Comparison of ENCODE assay signal across 9 cellular contexts in genomic region chr12:12927211-12928079, GRCh38. TPM values are rescaled to one million over a fixed set of nuclear protein-coding genes. Genes with fewer than 3 reads are reported as not detected.
DNase-seq lines count a peak whose midpoint lies in the region; ATAC-seq and TF ChIP-seq lines count a peak whose summit lies in the region.
"Had no signal": no experiment of that assay in that cellular context is flagged by ENCODE, and none has a peak within 500 bp of the region (broad histone marks: within the 10 kb centered on the region; RNA-seq: fewer than 3 reads in every experiment).

No MANE protein-coding gene starts in this region.

- H3K27ac ChIP-seq in mesodermal cell (ENCODE audit: low read depth, low read length, severe bottlenecking), result peak overlapping the region; percentile 66
- H3K27ac ChIP-seq in upper lobe of left lung, result peak overlapping the region in 3 of 4 donors; percentile 11 to 68 (median 49)
- H3K27ac ChIP-seq: C4-2B had no signal

- 41 to 50% methylated on average over 20 to 21 of the region's 27 CpGs for WGBS in mesodermal cell (ENCODE audit: insufficient coverage in 2 of 2), 2 experiments
- 54 to 60% methylated on average over 16 to 27 of the region's 27 CpGs for WGBS in upper lobe of left lung, 2 donors

- TF ChIP-seq POLR2A in upper lobe of left lung (IDR thresholded peaks at IDR 0.05), result peak in 1 of 4 donors; percentile 67

- DNase-seq in activated gamma-delta T cell treated with Interleukin-2 at 50 U/mL for 16 hours (peak; percentile 24), activated gamma-delta T cell (lab: John Stamatoyannopoulos, UW) (no peak), SW 1271 (lab: John Stamatoyannopoulos, UW) (peak; percentile 78 to 94), dermis microvascular lymphatic vessel endothelial cell (ENCODE audit: low read depth in 2 of 2) (peak; percentile 80 to 84), upper lobe of left lung (peak; percentile 81 to 89), SW480 (ENCODE audit: low spot score) (no peak), SKM-1 (lab: John Stamatoyannopoulos, UW; ENCODE audit: unreplicated experiment) (no peak)

- no peak for TF ChIP-seq EP300 in upper lobe of left lung (IDR thresholded peaks at IDR 0.05)

- H3K4me1 ChIP-seq in mesodermal cell (ENCODE audit: control insufficient read depth, insufficient read depth, low read length, poor library complexity, severe bottlenecking) (peaks cover 15% of the 10 kb centered on the region), upper lobe of left lung (peaks cover 0 to 5% (median 0%) of the 10 kb centered on the region in 4 donors)

- H3K4me3 ChIP-seq in mesodermal cell (ENCODE audit: extremely low read depth, insufficient read depth, low read length, poor library complexity, severe bottlenecking), result peak overlapping the region; percentile 46
- peak overlapping the region in 3 of 4 donors; percentile 11 to 53 (median 41) for H3K4me3 ChIP-seq in upper lobe of left lung

- no peaks in the 10 kb centered on the region for H3K27me3 ChIP-seq in upper lobe of left lung

- H3K36me3 ChIP-seq in mesodermal cell (ENCODE audit: control insufficient read depth, insufficient read depth, low read length), result peaks cover 15% of the 10 kb centered on the region
- H3K36me3 ChIP-seq in upper lobe of left lung, result no peaks in the 10 kb centered on the region

- no peak for TF ChIP-seq CTCF in upper lobe of left lung (IDR thresholded peaks at IDR 0.05)

- peak; percentile 63 to 88 for ATAC-seq in upper lobe of left lung (ENCODE audit: low FRiP score in 2 of 2)

- H3K9me3 ChIP-seq in mesodermal cell (ENCODE audit: control insufficient read depth, low read length) (peaks cover 16% of the 10 kb centered on the region), upper lobe of left lung (no peaks in the 10 kb centered on the region)

RNA-seq across cellular contexts. Expression of gene GPRC5D, which starts 24.5 kb away (rescaled TPM):
- total RNA-seq in dermis microvascular lymphatic vessel endothelial cell (not detected in 2 replicates), upper lobe of left lung (1 to 10 TPM in 1 of 6 donors, under 1 TPM in 1, not detected in 4; 0.66 to 2.1 TPM)
- not detected for polyA plus RNA-seq in mesodermal cell (2013, experiment 1 of 2)
- polyA plus RNA-seq in mesodermal cell (2013, experiment 2 of 2), result not detected

RNA-seq across cellular contexts. Expression of gene GPRC5A, which starts 36.1 kb away (rescaled TPM):
- 0.89 and 1.8 TPM in 2 replicates for total RNA-seq in dermis microvascular lymphatic vessel endothelial cell
- polyA plus RNA-seq in mesodermal cell (2013, experiment 1 of 2), result 0.41 TPM
- polyA plus RNA-seq in mesodermal cell (2013, experiment 2 of 2), result 0.81 TPM
- 100 to 1,000 TPM; 194 to 890 (median 653) TPM for total RNA-seq in upper lobe of left lung

Comparison
In these comparisons a context has a peak if more than half of its experiments do, and no peak if none do; other contexts are left out.
1. DNase-seq: peak in activated gamma-delta T cell treated with Interleukin-2 at 50 U/mL for 16 hours (single experiment), SW 1271 (2 of 2), dermis microvascular lymphatic vessel endothelial cell (2 of 2) and upper lobe of left lung (2 of 2); none in activated gamma-delta T cell (single experiment), SW480 (single experiment) and SKM-1 (single experiment).
2. RNA of gene GPRC5A, which starts 36.1 kb away (total RNA-seq): 194 to 890 TPM in upper lobe of left lung; 0.89 to 1.8 TPM in dermis microvascular lymphatic vessel endothelial cell; every median in the first group is over 10 times any median in the second.